Comparison of ENCODE assay signal across 26 cellular contexts in genomic region chr1:10834770-10835412, GRCh38. TPM values are rescaled to one million over a fixed set of nuclear protein-coding genes. Genes with fewer than 3 reads are reported as not detected.
A peak's percentile ranks its signal among the peaks of the same experiment; 100 is the strongest.
DNase-seq lines count a peak whose midpoint lies in the region; ATAC-seq and TF ChIP-seq lines count a peak whose summit lies in the region.
"Had no signal": no experiment of that assay in that cellular context is flagged by ENCODE, and none has a peak within 500 bp of the region (broad histone marks: within the 10 kb centered on the region; RNA-seq: fewer than 3 reads in every experiment).

No MANE protein-coding gene starts in this region.

- no peak overlapping the region for H3K9ac ChIP-seq in endodermal cell (ENCODE audit: extremely low read depth, low read length, poor library complexity, severe bottlenecking)
- H3K9ac ChIP-seq: parathyroid adenoma had no signal

- H3K4me3 Mint-ChIP-seq in endodermal cell = no peak overlapping the region
- H3K4me3 Mint-ChIP-seq: activated B cell treated with CpG ODN at 0.5 μM for 24 hours; CD8-positive, alpha-beta T cell; dendritic cell treated with granulocyte-macrophage colony-stimulating factor and Interleukin-4, amounts not matched to agents 40 ng/mL and 50 ng/mL, for 4 days; natural killer cell had no signal

- H3K27me3 ChIP-seq in endodermal cell (ENCODE audit: control insufficient read depth, insufficient read depth, low read length, poor library complexity, severe bottlenecking) = no peaks in the 10 kb centered on the region

- no peak overlapping the region for H3K4me3 ChIP-seq in endodermal cell (ENCODE audit: low read length)
- H3K4me3 ChIP-seq: Peyer's patch, right atrium auricular region, smooth muscle cell had no signal

- peak; percentile 3 for DNase-seq in NCI-H526 treated with DMSO at 0.1 percent for 48 hours (lab: John Stamatoyannopoulos, UW)
- no peak for DNase-seq in NCI-H526 (lab: John Stamatoyannopoulos, UW)
- DNase-seq in NCI-H345 (lab: John Stamatoyannopoulos, UW) = peak; percentile 63
- DNase-seq in endodermal cell = no peak
- DNase-seq in stimulated activated CD4-positive, alpha-beta T cell treated with anti-CD3 and anti-CD28 coated beads, Interleukin-4, amount 100 ng/mL, for 24 hours = no peak
- DNase-seq in SW 1271 (lab: John Stamatoyannopoulos, UW) = no peak
- DNase-seq in activated naive CD4-positive, alpha-beta T cell treated with Interleukin-2 at 50 U/mL for 16 hours = no peak
- DNase-seq: activated B cell treated with CpG ODN at 0.5 μM for 24 hours; activated CD4-positive, alpha-beta T cell treated with anti-CD3 and anti-CD28 coated beads, Interleukin-2, amount 50 U/mL, for 1 hour; activated T-cell treated with anti-CD3 and anti-CD28 coated beads, Interleukin-2, amount 50 U/mL, for 48 hours; CD8-positive, alpha-beta T cell; central memory CD4-positive, alpha-beta T cell; DMS 273 treated with DMSO at 0.1 percent for 48 hours; natural killer cell; NCI-H1694; NCI-H446 treated with DMSO at 0.1 percent for 48 hours; Peyer's patch; SIG-M5; stimulated activated CD4-positive, alpha-beta T cell treated with anti-CD3 and anti-CD28 coated beads, Interleukin-2, amount 100 ng/mL, for 24 hours; T1000; trophoblast cell had no signal

- peaks cover 11% of the 10 kb centered on the region for H3K27me3 Mint-ChIP-seq in endodermal cell (ENCODE audit: insufficient read depth)

- no peak overlapping the region for H3K27ac Mint-ChIP-seq in endodermal cell
- H3K27ac Mint-ChIP-seq: activated B cell treated with CpG ODN at 0.5 μM for 24 hours; CD8-positive, alpha-beta T cell; dendritic cell treated with granulocyte-macrophage colony-stimulating factor and Interleukin-4, amounts not matched to agents 40 ng/mL and 50 ng/mL, for 4 days; natural killer cell had no signal

- H3K36me3 ChIP-seq in endodermal cell (ENCODE audit: control insufficient read depth, insufficient read depth, low read length) = no peaks in the 10 kb centered on the region
- H3K36me3 ChIP-seq: Peyer's patch, right atrium auricular region had no signal

- no peaks in the 10 kb centered on the region for H3K36me3 Mint-ChIP-seq in endodermal cell (ENCODE audit: low read depth)
- H3K36me3 Mint-ChIP-seq: CD8-positive, alpha-beta T cell; natural killer cell had no signal

- no peaks in the 10 kb centered on the region for H3K4me1 Mint-ChIP-seq in endodermal cell
- H3K4me1 Mint-ChIP-seq: natural killer cell had no signal

- peak overlapping the region; percentile 61 for H3K27ac ChIP-seq in endodermal cell (ENCODE audit: low read depth, low read length)
- H3K27ac ChIP-seq: parathyroid adenoma, Peyer's patch, right atrium auricular region had no signal

- H3K4me1 ChIP-seq in endodermal cell (ENCODE audit: control insufficient read depth, insufficient read depth, low read length) = no peaks in the 10 kb centered on the region
- H3K4me1 ChIP-seq: parathyroid adenoma had no signal

- no peak for ATAC-seq in GM19397 (IDR thresholded peaks at IDR 0.05; ENCODE audit: unreplicated experiment)
- ATAC-seq: CD8-positive, alpha-beta T cell; natural killer cell had no signal

- WGBS in endodermal cell (ENCODE audit: insufficient coverage in 1 of 2, insufficient read length in 1 of 2), 2 experiments = 43 to 55% methylated on average over 5 to 16 of the region's 16 CpGs

- no peaks in the 10 kb centered on the region for H3K9me3 Mint-ChIP-seq in endodermal cell
- H3K9me3 Mint-ChIP-seq: activated B cell treated with CpG ODN at 0.5 μM for 24 hours; CD8-positive, alpha-beta T cell; dendritic cell treated with granulocyte-macrophage colony-stimulating factor and Interleukin-4, amounts not matched to agents 40 ng/mL and 50 ng/mL, for 4 days; natural killer cell had no signal

- H3K9me3 ChIP-seq in endodermal cell (ENCODE audit: control insufficient read depth, low read length) = no peaks in the 10 kb centered on the region
- H3K9me3 ChIP-seq: Peyer's patch, right atrium auricular region had no signal

- TF ChIP-seq CTCF in endodermal cell (conservative IDR thresholded peaks at IDR 0.05) = no peak

RNA-seq across cellular contexts. Expression of gene CASZ1, which starts 38.4 kb away (rescaled TPM):
- 1 to 10 TPM; 3.5 to 5.9 TPM for total RNA-seq in endodermal cell
- polyA plus RNA-seq in endodermal cell (2013, experiment 1 of 2) = 38.8 TPM
- polyA plus RNA-seq in endodermal cell (2013, experiment 2 of 2) = 32.1 TPM

Comparison
In these comparisons a context has a peak if more than half of its experiments do, and no peak if none do; other contexts are left out.
1. DNase-seq: peak in NCI-H526 treated with DMSO at 0.1 percent for 48 hours (single experiment) and NCI-H345 (single experiment); none in NCI-H526 (0 of 2), endodermal cell (single experiment), stimulated activated CD4-positive, alpha-beta T cell treated with anti-CD3 and anti-CD28 coated beads, Interleukin-4, amount 100 ng/mL, for 24 hours (single experiment), SW 1271 (0 of 2) and activated naive CD4-positive, alpha-beta T cell treated with Interleukin-2 at 50 U/mL for 16 hours (single experiment).